In genomic region chr7:81684513-81685262, GRCh38 we compare ENCODE assay signal across 1 cellular context.
TF ChIP-seq lines count a peak whose summit lies in the region.

No MANE protein-coding gene starts in this region.

TF ChIP-seq in K562, 482 proteins besides CTCF, POLR2A, EP300 and RAD21 (continued from another document):
- TF ChIP-seq GTF2B (IDR thresholded peaks at IDR 0.05; ENCODE audit: extremely low read depth, insufficient read length): no peak
- no peak for TF ChIP-seq SAP30 (IDR thresholded peaks at IDR 0.05; ENCODE audit: borderline replicate concordance, insufficient read depth, low read depth, low read length, poor library complexity, severe bottlenecking)
- no peak for TF ChIP-seq ZBTB26 (CRISPR knock-in tag; IDR thresholded peaks at IDR 0.05)
- no peak for TF ChIP-seq IRF2 (CRISPR knock-in tag; IDR thresholded peaks at IDR 0.05)
- TF ChIP-seq FOXA3 (CRISPR knock-in tag; conservative IDR thresholded peaks at IDR 0.05 in 1 of 2, IDR thresholded peaks at IDR 0.05 in 1 of 2): no peak
